In the genomic region with DNA sequence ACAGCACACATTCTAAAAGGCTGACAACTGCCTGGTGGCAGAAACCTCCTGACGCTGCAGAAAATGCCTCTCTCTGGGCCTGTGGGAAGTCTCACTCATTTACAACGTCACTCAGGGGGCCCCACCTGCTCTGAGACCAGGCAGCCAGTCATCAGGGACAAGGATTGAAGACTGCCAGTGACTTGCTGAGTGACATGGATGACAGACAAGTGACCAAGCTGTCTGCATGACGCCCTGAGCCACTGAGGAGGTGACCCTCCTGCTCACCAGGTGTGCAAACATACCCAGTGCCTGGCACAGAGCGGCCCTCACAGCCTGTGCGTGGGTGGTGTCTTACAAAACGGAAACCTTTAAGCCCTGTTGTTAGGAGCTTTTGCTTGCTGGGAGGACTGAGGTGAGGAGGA, we compare ENCODE assay signal across 8 cellular contexts.
A peak's percentile ranks its signal among the peaks of the same experiment; 100 is the strongest.
DNase-seq lines count a peak whose midpoint lies in the region; ATAC-seq, FAIRE-seq and TF ChIP-seq lines count a peak whose summit lies in the region.

No MANE protein-coding gene starts in this region.

- H3K27me3 ChIP-seq in heart left ventricle (no peaks in the 10 kb centered on the region), adrenal gland (no peaks in the 10 kb centered on the region)

- TF ChIP-seq CTCF in heart left ventricle (IDR thresholded peaks at IDR 0.05) (no peak), adrenal gland (IDR thresholded peaks at IDR 0.05) (no peak), GM20000 (IDR thresholded peaks at IDR 0.05; ENCODE audit: extremely low read depth, missing control alignments) (no peak)

- peak; percentile 73 for FAIRE-seq in GM18507 (lab: Jason Lieb, UNC)

- TF ChIP-seq POLR2A in heart left ventricle (IDR thresholded peaks at IDR 0.05) (no peak), adrenal gland (IDR thresholded peaks at IDR 0.05) (no peak)

- intact Hi-C loops in activated T-helper 1 cell treated with anti-CD3 and anti-CD28 coated beads, Interleukin-12 subunit alpha, Interleukin-12 subunit beta, Interleukin-2, Interleukin-4 antibody, amounts not matched to agents 30 ng/mL and 10 ng/mL and 1 ng/mL, durations not matched to agents 14 hours and 24 hours and 36 hours (cut with micrococcal nuclease): loop anchor here (2.0 kb wide), 1 partner anchor 388 kb away; no protein-coding TSS in a partner anchor
- intact Hi-C loops in heart left ventricle (cut with DNase I): no loop called here
- intact Hi-C loops in adrenal gland (cut with DNase I): no loop called here
- intact Hi-C loops in sciatic nerve (cut with DNase I): no loop called here

- no peaks in the 10 kb centered on the region for H3K36me3 Mint-ChIP-seq in activated T-helper 1 cell treated with anti-CD3 and anti-CD28 coated beads, Interleukin-12 subunit alpha, Interleukin-12 subunit beta, Interleukin-2, Interleukin-4 antibody, amounts not matched to agents 30 ng/mL and 10 ng/mL and 1 ng/mL, durations not matched to agents 14 hours and 24 hours and 36 hours (ENCODE audit: low read depth)

- H3K4me3 ChIP-seq in heart left ventricle (no peak overlapping the region), adrenal gland (no peak overlapping the region)

- H3K27ac ChIP-seq in heart left ventricle (no peak overlapping the region), adrenal gland (no peak overlapping the region)

- 64 to 81% (median 66%) methylated on average over 4 to 6 of the region's 6 CpGs for WGBS in heart left ventricle, 4 donors
- WGBS in adrenal gland, 4 donors: 73 to 98% (median 79%) methylated on average over 4 to 6 of the region's 6 CpGs

- no peaks in the 10 kb centered on the region for H3K9me3 Mint-ChIP-seq in activated T-helper 1 cell treated with anti-CD3 and anti-CD28 coated beads, Interleukin-12 subunit alpha, Interleukin-12 subunit beta, Interleukin-2, Interleukin-4 antibody, amounts not matched to agents 30 ng/mL and 10 ng/mL and 1 ng/mL, durations not matched to agents 14 hours and 24 hours and 36 hours

- ATAC-seq in heart left ventricle: no peak
- no peak for ATAC-seq in sciatic nerve

- H3K27me3 Mint-ChIP-seq in activated T-helper 1 cell treated with anti-CD3 and anti-CD28 coated beads, Interleukin-12 subunit alpha, Interleukin-12 subunit beta, Interleukin-2, Interleukin-4 antibody, amounts not matched to agents 30 ng/mL and 10 ng/mL and 1 ng/mL, durations not matched to agents 14 hours and 24 hours and 36 hours (ENCODE audit: insufficient read depth): no peaks in the 10 kb centered on the region

- H3K4me1 Mint-ChIP-seq in activated T-helper 1 cell treated with anti-CD3 and anti-CD28 coated beads, Interleukin-12 subunit alpha, Interleukin-12 subunit beta, Interleukin-2, Interleukin-4 antibody, amounts not matched to agents 30 ng/mL and 10 ng/mL and 1 ng/mL, durations not matched to agents 14 hours and 24 hours and 36 hours (ENCODE audit: low read depth): peaks cover 25% of the 10 kb centered on the region

- H3K4me1 ChIP-seq in heart left ventricle (peaks cover 0 to 15% (median under 1%) of the 10 kb centered on the region in 12 donors), adrenal gland (replicated peaks in 1 of 2) (peaks cover 0 to 13% of the 10 kb centered on the region in 2 donors)

- H3K4me3 Mint-ChIP-seq in activated T-helper 1 cell treated with anti-CD3 and anti-CD28 coated beads, Interleukin-12 subunit alpha, Interleukin-12 subunit beta, Interleukin-2, Interleukin-4 antibody, amounts not matched to agents 30 ng/mL and 10 ng/mL and 1 ng/mL, durations not matched to agents 14 hours and 24 hours and 36 hours: peak overlapping the region; percentile 8

- no peaks in the 10 kb centered on the region for H3K9me3 ChIP-seq in heart left ventricle
- H3K9me3 ChIP-seq in adrenal gland (replicated peaks in 1 of 3): no peaks in the 10 kb centered on the region

- DNase-seq in GM18507 (ENCODE audit: extremely low spot score, insufficient read length, low read depth): no peak
- DNase-seq in NCI-H2029 treated with DMSO at 0.1 percent for 48 hours (lab: John Stamatoyannopoulos, UW): peak; percentile 92
- peak; percentile 28 for DNase-seq in activated T-helper 1 cell treated with anti-CD3 and anti-CD28 coated beads, Interleukin-12 subunit alpha, Interleukin-12 subunit beta, Interleukin-2, Interleukin-4 antibody, amounts not matched to agents 30 ng/mL and 10 ng/mL and 1 ng/mL, durations not matched to agents 14 hours and 24 hours and 36 hours (ENCODE audit: low spot score)
- DNase-seq in stimulated activated CD4-positive, alpha-beta T cell treated with anti-CD3 and anti-CD28 coated beads, Interleukin-1b, Interleukin-23, amount 100 ng/mL, for 4 hours (ENCODE audit: low read depth in 2 of 2): peak; percentile 33 to 34
- DNase-seq in heart left ventricle: no peak
- no peak for DNase-seq in adrenal gland
- no peak for DNase-seq in GM20000 (ENCODE audit: low spot score)
- no peak for DNase-seq in sciatic nerve (ENCODE audit: low spot score)

- H3K36me3 ChIP-seq in heart left ventricle (no peaks in the 10 kb centered on the region), adrenal gland (replicated peaks in 1 of 2) (no peaks in the 10 kb centered on the region)

- H3K27ac Mint-ChIP-seq in activated T-helper 1 cell treated with anti-CD3 and anti-CD28 coated beads, Interleukin-12 subunit alpha, Interleukin-12 subunit beta, Interleukin-2, Interleukin-4 antibody, amounts not matched to agents 30 ng/mL and 10 ng/mL and 1 ng/mL, durations not matched to agents 14 hours and 24 hours and 36 hours: peak overlapping the region; percentile 77

Comparison
In these comparisons a context has a peak if more than half of its experiments do, and no peak if none do; other contexts are left out.
1. DNase-seq: peak in NCI-H2029 treated with DMSO at 0.1 percent for 48 hours (single experiment), activated T-helper 1 cell treated with anti-CD3 and anti-CD28 coated beads, Interleukin-12 subunit alpha, Interleukin-12 subunit beta, Interleukin-2, Interleukin-4 antibody, amounts not matched to agents 30 ng/mL and 10 ng/mL and 1 ng/mL, durations not matched to agents 14 hours and 24 hours and 36 hours (single experiment) and stimulated activated CD4-positive, alpha-beta T cell treated with anti-CD3 and anti-CD28 coated beads, Interleukin-1b, Interleukin-23, amount 100 ng/mL, for 4 hours (2 of 2); none in GM18507 (single experiment), heart left ventricle (0 of 5), adrenal gland (0 of 7), GM20000 (single experiment) and sciatic nerve (single experiment).